20 cellular contexts compared by ENCODE assay signal in genomic region chr19:47646924-47647323, GRCh38.
"Had no signal": no experiment of that assay in that cellular context is flagged by ENCODE, and none has a peak within 500 bp of the region (broad histone marks: within the 10 kb centered on the region; RNA-seq: fewer than 3 reads in every experiment).

No MANE protein-coding gene starts in this region.

- H3K36me3 ChIP-seq: cardiac muscle cell, thoracic aorta, uterus had no signal

- H3K27me3 ChIP-seq: cardiac muscle cell, gastroesophageal sphincter, heart right ventricle, neutrophil, stomach, uterus had no signal

- DNase-seq: activated CD4-positive, alpha-beta memory T cell treated with anti-CD3 and anti-CD28 coated beads for 36 hours; activated CD4-positive, alpha-beta T cell treated with anti-CD3 and anti-CD28 coated beads for 1 hour; activated CD8-positive, alpha-beta memory T cell treated with anti-CD3 and anti-CD28 coated beads, Interleukin-2, amount 10 ng/mL, durations not matched to agents 7 days and 5 days; activated naive CD4-positive, alpha-beta T cell treated with anti-CD3 and anti-CD28 coated beads for 36 hours; activated T-cell treated with anti-CD3 and anti-CD28 coated beads, Interleukin-2, amount 50 U/mL, for 1 hour; erythroblast; heart right ventricle; mammary epithelial cell; naive thymus-derived CD8-positive, alpha-beta T cell; stimulated activated CD4-positive, alpha-beta T cell treated with anti-CD3 and anti-CD28 coated beads, Interleukin-1b, Interleukin-23, amount 100 ng/mL, for 48 hours; stomach; T-helper 9 cell; uterus had no signal

- H3K27ac Mint-ChIP-seq: activated CD4-positive, alpha-beta memory T cell treated with anti-CD3 and anti-CD28 coated beads for 36 hours; activated CD8-positive, alpha-beta memory T cell treated with anti-CD3 and anti-CD28 coated beads, Interleukin-2, amount 10 ng/mL, durations not matched to agents 7 days and 5 days; activated naive CD4-positive, alpha-beta T cell treated with anti-CD3 and anti-CD28 coated beads for 36 hours; activated T-helper 2 cell treated with anti-CD3 and anti-CD28 coated beads, Interferon-gamma antibody, Interleukin-2, Interleukin-4, amounts not matched to agents 10 μg/mL and 5 μg/mL and 100 μg/mL, durations not matched to agents 14 hours and 24 hours and 36 hours had no signal

- H3K9me3 ChIP-seq: gastroesophageal sphincter, mucosa of descending colon, neutrophil, stomach, thoracic aorta, uterus had no signal

- H3K4me1 ChIP-seq: uterus had no signal

- H3K27ac ChIP-seq: heart right ventricle, neutrophil, thoracic aorta had no signal

- H3K9me3 Mint-ChIP-seq: activated T-helper 2 cell treated with anti-CD3 and anti-CD28 coated beads, Interferon-gamma antibody, Interleukin-2, Interleukin-4, amounts not matched to agents 10 μg/mL and 5 μg/mL and 100 μg/mL, durations not matched to agents 14 hours and 24 hours and 36 hours had no signal

- ATAC-seq: activated CD8-positive, alpha-beta memory T cell treated with anti-CD3 and anti-CD28 coated beads, Interleukin-2, amount 10 ng/mL, durations not matched to agents 7 days and 5 days; gastroesophageal sphincter; heart right ventricle; left lobe of liver; mucosa of descending colon; naive thymus-derived CD8-positive, alpha-beta T cell had no signal

- H3K4me3 ChIP-seq: cardiac muscle cell, gastroesophageal sphincter, heart right ventricle, mucosa of descending colon, stomach, thoracic aorta, uterus had no signal

- H3K4me3 Mint-ChIP-seq: activated CD4-positive, alpha-beta memory T cell treated with anti-CD3 and anti-CD28 coated beads for 36 hours; activated CD8-positive, alpha-beta memory T cell treated with anti-CD3 and anti-CD28 coated beads, Interleukin-2, amount 10 ng/mL, durations not matched to agents 7 days and 5 days; activated naive CD4-positive, alpha-beta T cell treated with anti-CD3 and anti-CD28 coated beads for 36 hours had no signal

- H3K27me3 Mint-ChIP-seq: activated CD4-positive, alpha-beta memory T cell treated with anti-CD3 and anti-CD28 coated beads for 36 hours; activated CD8-positive, alpha-beta memory T cell treated with anti-CD3 and anti-CD28 coated beads, Interleukin-2, amount 10 ng/mL, durations not matched to agents 7 days and 5 days; naive thymus-derived CD8-positive, alpha-beta T cell had no signal
